In genomic region chr11:68399916-68400315, GRCh38 we compare ENCODE assay signal across 18 cellular contexts.
DNase-seq lines count a peak whose midpoint lies in the region; ATAC-seq, FAIRE-seq and TF ChIP-seq lines count a peak whose summit lies in the region.
"Had no signal": no experiment of that assay in that cellular context is flagged by ENCODE, and none has a peak within 500 bp of the region (broad histone marks: within the 10 kb centered on the region; RNA-seq: fewer than 3 reads in every experiment).

No MANE protein-coding gene starts in this region.

- H3K79me2 ChIP-seq in parathyroid adenoma, result no peaks in the 10 kb centered on the region

- peaks cover 39% of the 10 kb centered on the region for H3K36me3 Mint-ChIP-seq in brain
- H3K36me3 Mint-ChIP-seq in progenitor cell of endocrine pancreas (ENCODE audit: insufficient read depth), result peaks cover 13% of the 10 kb centered on the region

- H3K9me3 ChIP-seq in kidney (ENCODE audit: control insufficient read depth in 1 of 2, low read length in 2 of 2) (no peaks in the 10 kb centered on the region), parathyroid adenoma (ENCODE audit: control insufficient read depth, low read length) (no peaks in the 10 kb centered on the region), uterus (no peaks in the 10 kb centered on the region), WERI-Rb-1 (ENCODE audit: severe bottlenecking) (no peaks in the 10 kb centered on the region)

- no peak overlapping the region for H3K4me2 ChIP-seq in parathyroid adenoma (ENCODE audit: low read length)
- H3K4me2 ChIP-seq: PC-9 had no signal

- peaks cover 0 to 3% (median 0%) of the 10 kb centered on the region in 5 experiments for H3K9me3 Mint-ChIP-seq in brain
- no peaks in the 10 kb centered on the region for H3K9me3 Mint-ChIP-seq in progenitor cell of endocrine pancreas (ENCODE audit: low read depth)
- H3K9me3 Mint-ChIP-seq: type B pancreatic cell had no signal

- H3K27ac ChIP-seq in kidney (ENCODE audit: low read depth in 2 of 2, low read length in 2 of 2) (peak overlapping the region; percentile 67), parathyroid adenoma (peak overlapping the region; percentile 29), uterus (peak overlapping the region; percentile 78 to 79), WERI-Rb-1 (no peak overlapping the region)
- H3K27ac ChIP-seq: PC-9 had no signal

- no peak for ATAC-seq in HG03571 (IDR thresholded peaks at IDR 0.05; ENCODE audit: unreplicated experiment)

- DNase-seq in kidney (no peak), uterus (no peak), WERI-Rb-1 (no peak), progenitor cell of endocrine pancreas (ENCODE audit: low spot score, unreplicated experiment) (no peak)
- DNase-seq: activated CD8-positive, alpha-beta memory T cell treated with anti-CD3 and anti-CD28 coated beads for 24 hours; activated effector memory CD4-positive, alpha-beta T cell treated with Interleukin-2 at 50 U/mL for 16 hours; DMS 273 treated with DMSO at 0.1 percent for 48 hours; effector CD4-positive, alpha-beta T cell; NCI-H2029 treated with DMSO at 0.1 percent for 48 hours; NCI-H526; PC-9; posterior cingulate gyrus; stimulated activated CD4-positive, alpha-beta T cell treated with anti-CD3 and anti-CD28 coated beads, Interleukin-1b, Interleukin-23, amount 100 ng/mL, for 48 hours had no signal

- H3K4me1 Mint-ChIP-seq in brain (peaks cover 40% of the 10 kb centered on the region), progenitor cell of endocrine pancreas (ENCODE audit: low read depth) (no peaks in the 10 kb centered on the region)
- H3K4me1 Mint-ChIP-seq: B cell had no signal

- H3K36me3 ChIP-seq in kidney (ENCODE audit: control insufficient read depth in 1 of 2, insufficient read depth in 2 of 2, low read length in 2 of 2) (peaks cover 9 to 21% of the 10 kb centered on the region in 2 donors), parathyroid adenoma (ENCODE audit: control insufficient read depth, insufficient read depth, low read length) (no peaks in the 10 kb centered on the region), uterus (no peaks in the 10 kb centered on the region), WERI-Rb-1 (peaks cover 10% of the 10 kb centered on the region)

- H3K27me3 Mint-ChIP-seq in brain, result peaks cover 4% of the 10 kb centered on the region
- H3K27me3 Mint-ChIP-seq in progenitor cell of endocrine pancreas, result no peaks in the 10 kb centered on the region
- H3K27me3 Mint-ChIP-seq: B cell, type B pancreatic cell had no signal

- FAIRE-seq in kidney (lab: Jason Lieb, UNC), result no peak

- TF ChIP-seq POLR2A in uterus (IDR thresholded peaks at IDR 0.05), result no peak

- H3K27me3 ChIP-seq in parathyroid adenoma (ENCODE audit: control insufficient read depth, insufficient read depth, low read length) (no peaks in the 10 kb centered on the region), uterus (no peaks in the 10 kb centered on the region), WERI-Rb-1 (ENCODE audit: insufficient read depth, low read depth, severe bottlenecking) (no peaks in the 10 kb centered on the region)

- intact Hi-C loops in kidney (cut with DNase I) (no loop called here), uterus (cut with DNase I; ENCODE audit: low total_unique reads) (no loop called here)

- H3K4me3 Mint-ChIP-seq in brain (no peak overlapping the region), progenitor cell of endocrine pancreas (ENCODE audit: low read depth) (no peak overlapping the region)
- H3K4me3 Mint-ChIP-seq: B cell, type B pancreatic cell had no signal

- H3K27ac Mint-ChIP-seq in brain, result peak overlapping the region in 4 of 5 experiments; percentile 71 to 84 (median 76)
- no peak overlapping the region for H3K27ac Mint-ChIP-seq in progenitor cell of endocrine pancreas
- H3K27ac Mint-ChIP-seq: B cell, type B pancreatic cell had no signal

- no peak overlapping the region for H2AFZ ChIP-seq in parathyroid adenoma
- H2AFZ ChIP-seq: PC-9 had no signal

- no peak for TF ChIP-seq CTCF in brain (conservative IDR thresholded peaks at IDR 0.05)
- TF ChIP-seq CTCF in kidney (IDR thresholded peaks at IDR 0.05; ENCODE audit: borderline replicate concordance, extremely low read depth, insufficient read depth), result no peak
- TF ChIP-seq CTCF in parathyroid adenoma (IDR thresholded peaks at IDR 0.05), result no peak
- TF ChIP-seq CTCF in uterus (IDR thresholded peaks at IDR 0.05), result no peak
- TF ChIP-seq CTCF in WERI-Rb-1 (IDR thresholded peaks at IDR 0.05; ENCODE audit: low read depth, low read length), result no peak
- no peak for TF ChIP-seq CTCF in progenitor cell of endocrine pancreas (IDR thresholded peaks at IDR 0.05; ENCODE audit: unreplicated experiment)

- H3K9ac ChIP-seq in kidney (ENCODE audit: low read length in 2 of 2) (peak overlapping the region in 1 of 2 donors; percentile 40), parathyroid adenoma (no peak overlapping the region)

- H3K4me3 ChIP-seq in kidney (ENCODE audit: low read length in 2 of 2) (no peak overlapping the region), parathyroid adenoma (ENCODE audit: low read depth, low read length) (no peak overlapping the region), uterus (no peak overlapping the region), WERI-Rb-1 (ENCODE audit: low read depth, low read length) (no peak overlapping the region)
- H3K4me3 ChIP-seq: PC-9 had no signal

- H3K4me1 ChIP-seq in kidney (ENCODE audit: control insufficient read depth in 1 of 2, insufficient read depth in 1 of 2, low read depth in 1 of 2, low read length in 2 of 2), result peaks cover 8 to 13% of the 10 kb centered on the region in 2 donors
- H3K4me1 ChIP-seq in parathyroid adenoma, result peaks cover 4% of the 10 kb centered on the region
- H3K4me1 ChIP-seq in uterus, result peaks cover 12 to 13% of the 10 kb centered on the region in 2 donors
